Comparison of ENCODE assay signal across 9 cellular contexts in genomic region chr10:8088504-8088903, GRCh38. TPM values are rescaled to one million over a fixed set of nuclear protein-coding genes. Genes with fewer than 3 reads are reported as not detected.
DNase-seq lines count a peak whose midpoint lies in the region; ATAC-seq, FAIRE-seq and TF ChIP-seq lines count a peak whose summit lies in the region.
"Had no signal": no experiment of that assay in that cellular context is flagged by ENCODE, and none has a peak within 500 bp of the region (broad histone marks: within the 10 kb centered on the region; RNA-seq: fewer than 3 reads in every experiment).

No MANE protein-coding gene starts in this region.

- H3K27ac Mint-ChIP-seq in activated naive CD8-positive, alpha-beta T cell treated with anti-CD3 and anti-CD28 coated beads, Interleukin-2, amount 10 ng/mL, durations not matched to agents 7 days and 5 days, result peak overlapping the region; percentile 79
- no peak overlapping the region for H3K27ac Mint-ChIP-seq in progenitor cell of endocrine pancreas

- peak overlapping the region; percentile 37 for H3K4me3 Mint-ChIP-seq in activated naive CD8-positive, alpha-beta T cell treated with anti-CD3 and anti-CD28 coated beads, Interleukin-2, amount 10 ng/mL, durations not matched to agents 7 days and 5 days
- H3K4me3 Mint-ChIP-seq in progenitor cell of endocrine pancreas (ENCODE audit: low read depth), result no peak overlapping the region

- ATAC-seq in GM19468 (IDR thresholded peaks at IDR 0.05; ENCODE audit: extremely low read depth, unreplicated experiment), result peak; percentile 49
- ATAC-seq in HG03520 (IDR thresholded peaks at IDR 0.05; ENCODE audit: unreplicated experiment), result peak; percentile 80
- peak; percentile 99 for ATAC-seq in activated naive CD8-positive, alpha-beta T cell treated with anti-CD3 and anti-CD28 coated beads, Interleukin-2, amount 10 ng/mL, durations not matched to agents 7 days and 5 days (ENCODE audit: low read depth)
- ATAC-seq: PC-3 had no signal

- peak; percentile 23 for FAIRE-seq in GM12891 (lab: Jason Lieb, UNC)

- intact Hi-C loops in head of caudate nucleus (cut with DNase I), result no loop called here

- no peak for TF ChIP-seq POLR2A in GM12891 (IDR thresholded peaks at IDR 0.05; ENCODE audit: low read depth, low read length)

- no peaks in the 10 kb centered on the region for H3K9me3 Mint-ChIP-seq in activated naive CD8-positive, alpha-beta T cell treated with anti-CD3 and anti-CD28 coated beads, Interleukin-2, amount 10 ng/mL, durations not matched to agents 7 days and 5 days
- H3K9me3 Mint-ChIP-seq in progenitor cell of endocrine pancreas (ENCODE audit: low read depth), result no peaks in the 10 kb centered on the region

- H3K36me3 Mint-ChIP-seq in activated naive CD8-positive, alpha-beta T cell treated with anti-CD3 and anti-CD28 coated beads, Interleukin-2, amount 10 ng/mL, durations not matched to agents 7 days and 5 days, result peaks cover 7% of the 10 kb centered on the region
- H3K36me3 Mint-ChIP-seq in progenitor cell of endocrine pancreas (ENCODE audit: insufficient read depth), result no peaks in the 10 kb centered on the region

- TF ChIP-seq CTCF in progenitor cell of endocrine pancreas (IDR thresholded peaks at IDR 0.05; ENCODE audit: unreplicated experiment), result no peak

- DNase-seq in GM12891 (ENCODE audit: insufficient read length, low spot score) (no peak), NCI-H1417 treated with DMSO at 0.1 percent for 48 hours (lab: John Stamatoyannopoulos, UW) (no peak), DMS 273 (lab: John Stamatoyannopoulos, UW; ENCODE audit: unreplicated experiment) (no peak), progenitor cell of endocrine pancreas (ENCODE audit: low spot score, unreplicated experiment) (no peak), head of caudate nucleus (no peak)
- DNase-seq in activated naive CD8-positive, alpha-beta T cell treated with anti-CD3 and anti-CD28 coated beads, Interleukin-2, amount 10 ng/mL, durations not matched to agents 7 days and 5 days, result no peak
- DNase-seq: PC-3 had no signal

- H3K27me3 Mint-ChIP-seq in activated naive CD8-positive, alpha-beta T cell treated with anti-CD3 and anti-CD28 coated beads, Interleukin-2, amount 10 ng/mL, durations not matched to agents 7 days and 5 days, result no peaks in the 10 kb centered on the region
- peaks cover 43% of the 10 kb centered on the region for H3K27me3 Mint-ChIP-seq in progenitor cell of endocrine pancreas

- peaks cover 24% of the 10 kb centered on the region for H3K4me1 Mint-ChIP-seq in activated naive CD8-positive, alpha-beta T cell treated with anti-CD3 and anti-CD28 coated beads, Interleukin-2, amount 10 ng/mL, durations not matched to agents 7 days and 5 days
- H3K4me1 Mint-ChIP-seq in progenitor cell of endocrine pancreas (ENCODE audit: low read depth), result no peaks in the 10 kb centered on the region

- POLR2A ChIA-PET in activated naive CD8-positive, alpha-beta T cell treated with anti-CD3 and anti-CD28 coated beads, Interleukin-2, amount 10 ng/mL, durations not matched to agents 7 days and 5 days (lab: Charles Lee), result no interaction called here

TF ChIP-seq in GM12891, 5 proteins besides CTCF, POLR2A, EP300 and RAD21:
- no peak for TF ChIP-seq SPI1 (IDR thresholded peaks at IDR 0.05; ENCODE audit: low read depth, low read length)
- no peak for TF ChIP-seq POLR2AphosphoS5 (IDR thresholded peaks at IDR 0.05; ENCODE audit: low read depth, low read length)
- TF ChIP-seq POU2F2 (IDR thresholded peaks at IDR 0.05; ENCODE audit: low read depth, low read length), result no peak
- no peak for TF ChIP-seq PAX5 (IDR thresholded peaks at IDR 0.05; ENCODE audit: insufficient read depth, low read length, severe bottlenecking)
- TF ChIP-seq TAF1 (IDR thresholded peaks at IDR 0.05; ENCODE audit: low read depth, low read length), result no peak

RNA-seq across cellular contexts. Expression of gene GATA3, which starts 34.0 kb away (rescaled TPM):
- polyA plus RNA-seq in GM12891 (2012; ENCODE audit: low read depth, missing spikeins), result 7.1 TPM
- total RNA-seq in activated naive CD8-positive, alpha-beta T cell treated with anti-CD3 and anti-CD28 coated beads, Interleukin-2, amount 10 ng/mL, durations not matched to agents 7 days and 5 days, result 10 to 100 TPM; 48.3 to 49.1 TPM
- 2.7 and 4.6 TPM in 2 replicates for total RNA-seq in progenitor cell of endocrine pancreas

Comparison
In these comparisons a context has a peak if more than half of its experiments do, and no peak if none do; other contexts are left out.
1. ATAC-seq: peak in every context shown above with its lines; median percentile 99 in activated naive CD8-positive, alpha-beta T cell treated with anti-CD3 and anti-CD28 coated beads, Interleukin-2, amount 10 ng/mL, durations not matched to agents 7 days and 5 days; 80 in HG03520; 49 in GM19468.